ENCODE assay signal across 1 cellular context in the genomic region with DNA sequence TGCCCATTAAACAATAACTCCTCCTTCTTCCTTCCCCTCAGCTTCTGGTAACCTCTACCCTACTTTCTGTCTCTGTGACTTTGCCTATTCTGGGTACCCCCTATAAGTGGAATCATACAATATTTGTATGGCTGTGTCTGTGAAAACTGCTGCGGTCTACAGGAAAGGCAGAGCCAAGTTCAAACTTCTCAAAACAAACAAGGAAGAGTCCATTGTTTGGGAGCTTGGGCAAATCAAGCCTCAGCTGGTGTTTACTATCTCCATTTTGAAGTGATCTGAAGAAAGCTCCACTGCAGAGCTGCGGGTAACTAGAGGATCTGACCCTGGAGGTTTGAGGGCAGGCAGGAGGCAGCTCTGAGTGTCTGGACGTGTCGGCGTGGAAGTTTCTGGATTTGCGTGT.
TF ChIP-seq lines count a peak whose summit lies in the region.

No MANE protein-coding gene starts in this region.

TF ChIP-seq in HepG2, 621 proteins besides CTCF, POLR2A, EP300 and RAD21 (continued from another document):
- TF ChIP-seq, protein P1, sequence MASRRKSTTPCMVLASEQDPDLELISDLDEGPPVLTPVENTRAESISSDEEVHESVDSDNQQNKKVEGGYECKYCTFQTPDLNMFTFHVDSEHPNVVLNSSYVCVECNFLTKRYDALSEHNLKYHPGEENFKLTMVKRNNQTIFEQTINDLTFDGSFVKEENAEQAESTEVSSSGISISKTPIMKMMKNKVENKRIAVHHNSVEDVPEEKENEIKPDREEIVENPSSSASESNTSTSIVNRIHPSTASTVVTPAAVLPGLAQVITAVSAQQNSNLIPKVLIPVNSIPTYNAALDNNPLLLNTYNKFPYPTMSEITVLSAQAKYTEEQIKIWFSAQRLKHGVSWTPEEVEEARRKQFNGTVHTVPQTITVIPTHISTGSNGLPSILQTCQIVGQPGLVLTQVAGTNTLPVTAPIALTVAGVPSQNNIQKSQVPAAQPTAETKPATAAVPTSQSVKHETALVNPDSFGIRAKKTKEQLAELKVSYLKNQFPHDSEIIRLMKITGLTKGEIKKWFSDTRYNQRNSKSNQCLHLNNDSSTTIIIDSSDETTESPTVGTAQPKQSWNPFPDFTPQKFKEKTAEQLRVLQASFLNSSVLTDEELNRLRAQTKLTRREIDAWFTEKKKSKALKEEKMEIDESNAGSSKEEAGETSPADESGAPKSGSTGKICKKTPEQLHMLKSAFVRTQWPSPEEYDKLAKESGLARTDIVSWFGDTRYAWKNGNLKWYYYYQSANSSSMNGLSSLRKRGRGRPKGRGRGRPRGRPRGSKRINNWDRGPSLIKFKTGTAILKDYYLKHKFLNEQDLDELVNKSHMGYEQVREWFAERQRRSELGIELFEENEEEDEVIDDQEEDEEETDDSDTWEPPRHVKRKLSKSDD (CRISPR knock-in tag; IDR thresholded peaks at IDR 0.05; ENCODE audit: low read depth), result no peak
- TF ChIP-seq, protein P2, sequence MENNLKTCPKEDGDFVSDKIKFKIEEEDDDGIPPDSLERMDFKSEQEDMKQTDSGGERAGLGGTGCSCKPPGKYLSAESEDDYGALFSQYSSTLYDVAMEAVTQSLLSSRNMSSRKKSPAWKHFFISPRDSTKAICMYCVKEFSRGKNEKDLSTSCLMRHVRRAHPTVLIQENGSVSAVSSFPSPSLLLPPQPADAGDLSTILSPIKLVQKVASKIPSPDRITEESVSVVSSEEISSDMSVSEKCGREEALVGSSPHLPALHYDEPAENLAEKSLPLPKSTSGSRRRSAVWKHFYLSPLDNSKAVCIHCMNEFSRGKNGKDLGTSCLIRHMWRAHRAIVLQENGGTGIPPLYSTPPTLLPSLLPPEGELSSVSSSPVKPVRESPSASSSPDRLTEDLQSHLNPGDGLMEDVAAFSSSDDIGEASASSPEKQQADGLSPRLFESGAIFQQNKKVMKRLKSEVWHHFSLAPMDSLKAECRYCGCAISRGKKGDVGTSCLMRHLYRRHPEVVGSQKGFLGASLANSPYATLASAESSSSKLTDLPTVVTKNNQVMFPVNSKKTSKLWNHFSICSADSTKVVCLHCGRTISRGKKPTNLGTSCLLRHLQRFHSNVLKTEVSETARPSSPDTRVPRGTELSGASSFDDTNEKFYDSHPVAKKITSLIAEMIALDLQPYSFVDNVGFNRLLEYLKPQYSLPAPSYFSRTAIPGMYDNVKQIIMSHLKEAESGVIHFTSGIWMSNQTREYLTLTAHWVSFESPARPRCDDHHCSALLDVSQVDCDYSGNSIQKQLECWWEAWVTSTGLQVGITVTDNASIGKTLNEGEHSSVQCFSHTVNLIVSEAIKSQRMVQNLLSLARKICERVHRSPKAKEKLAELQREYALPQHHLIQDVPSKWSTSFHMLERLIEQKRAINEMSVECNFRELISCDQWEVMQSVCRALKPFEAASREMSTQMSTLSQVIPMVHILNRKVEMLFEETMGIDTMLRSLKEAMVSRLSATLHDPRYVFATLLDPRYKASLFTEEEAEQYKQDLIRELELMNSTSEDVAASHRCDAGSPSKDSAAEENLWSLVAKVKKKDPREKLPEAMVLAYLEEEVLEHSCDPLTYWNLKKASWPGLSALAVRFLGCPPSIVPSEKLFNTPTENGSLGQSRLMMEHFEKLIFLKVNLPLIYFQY (CRISPR knock-in tag; IDR thresholded peaks at IDR 0.05; ENCODE audit: borderline replicate concordance), result no peak
- no peak for TF ChIP-seq ZNF891 (CRISPR knock-in tag; IDR thresholded peaks at IDR 0.05)
- TF ChIP-seq FOXK1 (CRISPR knock-in tag; IDR thresholded peaks at IDR 0.05; ENCODE audit: borderline replicate concordance, low read depth), result 0 out of 2 replicates have a peak, but pooled peaks have one; percentile 10
- no peak for TF ChIP-seq ZNF766 (CRISPR knock-in tag; IDR thresholded peaks at IDR 0.05; ENCODE audit: borderline replicate concordance)
- TF ChIP-seq ZNF850 (CRISPR knock-in tag; conservative IDR thresholded peaks at IDR 0.05), result no peak
- TF ChIP-seq, protein P3, sequence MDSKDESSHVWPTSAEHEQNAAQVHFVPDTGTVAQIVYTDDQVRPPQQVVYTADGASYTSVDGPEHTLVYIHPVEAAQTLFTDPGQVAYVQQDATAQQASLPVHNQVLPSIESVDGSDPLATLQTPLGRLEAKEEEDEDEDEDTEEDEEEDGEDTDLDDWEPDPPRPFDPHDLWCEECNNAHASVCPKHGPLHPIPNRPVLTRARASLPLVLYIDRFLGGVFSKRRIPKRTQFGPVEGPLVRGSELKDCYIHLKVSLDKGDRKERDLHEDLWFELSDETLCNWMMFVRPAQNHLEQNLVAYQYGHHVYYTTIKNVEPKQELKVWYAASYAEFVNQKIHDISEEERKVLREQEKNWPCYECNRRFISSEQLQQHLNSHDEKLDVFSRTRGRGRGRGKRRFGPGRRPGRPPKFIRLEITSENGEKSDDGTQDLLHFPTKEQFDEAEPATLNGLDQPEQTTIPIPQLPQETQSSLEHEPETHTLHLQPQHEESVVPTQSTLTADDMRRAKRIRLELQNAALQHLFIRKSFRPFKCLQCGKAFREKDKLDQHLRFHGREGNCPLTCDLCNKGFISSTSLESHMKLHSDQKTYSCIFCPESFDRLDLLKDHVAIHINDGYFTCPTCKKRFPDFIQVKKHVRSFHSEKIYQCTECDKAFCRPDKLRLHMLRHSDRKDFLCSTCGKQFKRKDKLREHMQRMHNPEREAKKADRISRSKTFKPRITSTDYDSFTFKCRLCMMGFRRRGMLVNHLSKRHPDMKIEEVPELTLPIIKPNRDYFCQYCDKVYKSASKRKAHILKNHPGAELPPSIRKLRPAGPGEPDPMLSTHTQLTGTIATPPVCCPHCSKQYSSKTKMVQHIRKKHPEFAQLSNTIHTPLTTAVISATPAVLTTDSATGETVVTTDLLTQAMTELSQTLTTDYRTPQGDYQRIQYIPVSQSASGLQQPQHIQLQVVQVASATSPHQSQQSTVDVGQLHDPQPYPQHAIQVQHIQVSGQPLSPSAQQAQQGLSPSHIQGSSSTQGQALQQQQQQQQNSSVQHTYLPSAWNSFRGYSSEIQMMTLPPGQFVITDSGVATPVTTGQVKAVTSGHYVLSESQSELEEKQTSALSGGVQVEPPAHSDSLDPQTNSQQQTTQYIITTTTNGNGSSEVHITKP (CRISPR knock-in tag; IDR thresholded peaks at IDR 0.05; ENCODE audit: low read depth), result peak; percentile 69; the same call in 1 of the 2 replicates
- TF ChIP-seq, protein P4, sequence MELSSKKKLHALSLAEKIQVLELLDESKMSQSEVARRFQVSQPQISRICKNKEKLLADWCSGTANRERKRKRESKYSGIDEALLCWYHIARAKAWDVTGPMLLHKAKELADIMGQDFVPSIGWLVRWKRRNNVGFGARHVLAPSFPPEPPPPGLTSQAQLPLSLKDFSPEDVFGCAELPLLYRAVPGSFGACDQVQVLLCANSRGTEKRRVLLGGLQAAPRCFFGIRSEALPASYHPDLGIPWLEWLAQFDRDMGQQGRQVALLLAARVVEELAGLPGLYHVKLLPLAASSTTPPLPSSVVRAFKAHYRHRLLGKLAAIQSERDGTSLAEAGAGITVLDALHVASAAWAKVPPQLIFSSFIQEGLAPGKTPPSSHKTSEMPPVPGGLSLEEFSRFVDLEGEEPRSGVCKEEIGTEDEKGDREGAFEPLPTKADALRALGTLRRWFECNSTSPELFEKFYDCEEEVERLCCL (CRISPR knock-in tag; IDR thresholded peaks at IDR 0.05; ENCODE audit: borderline replicate concordance), result no peak
- TF ChIP-seq SOX13 (IDR thresholded peaks at IDR 0.05), result no peak
- TF ChIP-seq SOX13 (CRISPR knock-in tag; conservative IDR thresholded peaks at IDR 0.05 in 1 of 2, IDR thresholded peaks at IDR 0.05 in 1 of 2), result 0 out of 4 replicates have a peak, but pooled peaks of 1 of the 2 experiments have one; percentile 16
- TF ChIP-seq, protein P5, sequence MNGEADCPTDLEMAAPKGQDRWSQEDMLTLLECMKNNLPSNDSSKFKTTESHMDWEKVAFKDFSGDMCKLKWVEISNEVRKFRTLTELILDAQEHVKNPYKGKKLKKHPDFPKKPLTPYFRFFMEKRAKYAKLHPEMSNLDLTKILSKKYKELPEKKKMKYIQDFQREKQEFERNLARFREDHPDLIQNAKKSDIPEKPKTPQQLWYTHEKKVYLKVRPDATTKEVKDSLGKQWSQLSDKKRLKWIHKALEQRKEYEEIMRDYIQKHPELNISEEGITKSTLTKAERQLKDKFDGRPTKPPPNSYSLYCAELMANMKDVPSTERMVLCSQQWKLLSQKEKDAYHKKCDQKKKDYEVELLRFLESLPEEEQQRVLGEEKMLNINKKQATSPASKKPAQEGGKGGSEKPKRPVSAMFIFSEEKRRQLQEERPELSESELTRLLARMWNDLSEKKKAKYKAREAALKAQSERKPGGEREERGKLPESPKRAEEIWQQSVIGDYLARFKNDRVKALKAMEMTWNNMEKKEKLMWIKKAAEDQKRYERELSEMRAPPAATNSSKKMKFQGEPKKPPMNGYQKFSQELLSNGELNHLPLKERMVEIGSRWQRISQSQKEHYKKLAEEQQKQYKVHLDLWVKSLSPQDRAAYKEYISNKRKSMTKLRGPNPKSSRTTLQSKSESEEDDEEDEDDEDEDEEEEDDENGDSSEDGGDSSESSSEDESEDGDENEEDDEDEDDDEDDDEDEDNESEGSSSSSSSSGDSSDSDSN (CRISPR knock-in tag; IDR thresholded peaks at IDR 0.05), result no peak
- 0 out of 2 replicates have a peak, but pooled peaks have one; percentile 10 for TF ChIP-seq FOXA3 (CRISPR knock-in tag; IDR thresholded peaks at IDR 0.05)
- TF ChIP-seq, protein P6, sequence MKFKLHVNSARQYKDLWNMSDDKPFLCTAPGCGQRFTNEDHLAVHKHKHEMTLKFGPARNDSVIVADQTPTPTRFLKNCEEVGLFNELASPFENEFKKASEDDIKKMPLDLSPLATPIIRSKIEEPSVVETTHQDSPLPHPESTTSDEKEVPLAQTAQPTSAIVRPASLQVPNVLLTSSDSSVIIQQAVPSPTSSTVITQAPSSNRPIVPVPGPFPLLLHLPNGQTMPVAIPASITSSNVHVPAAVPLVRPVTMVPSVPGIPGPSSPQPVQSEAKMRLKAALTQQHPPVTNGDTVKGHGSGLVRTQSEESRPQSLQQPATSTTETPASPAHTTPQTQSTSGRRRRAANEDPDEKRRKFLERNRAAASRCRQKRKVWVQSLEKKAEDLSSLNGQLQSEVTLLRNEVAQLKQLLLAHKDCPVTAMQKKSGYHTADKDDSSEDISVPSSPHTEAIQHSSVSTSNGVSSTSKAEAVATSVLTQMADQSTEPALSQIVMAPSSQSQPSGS (CRISPR knock-in tag; IDR thresholded peaks at IDR 0.05), result no peak
- TF ChIP-seq NCOR1 (IDR thresholded peaks at IDR 0.05; ENCODE audit: borderline replicate concordance, low read length), result no peak
- TF ChIP-seq, protein P7, sequence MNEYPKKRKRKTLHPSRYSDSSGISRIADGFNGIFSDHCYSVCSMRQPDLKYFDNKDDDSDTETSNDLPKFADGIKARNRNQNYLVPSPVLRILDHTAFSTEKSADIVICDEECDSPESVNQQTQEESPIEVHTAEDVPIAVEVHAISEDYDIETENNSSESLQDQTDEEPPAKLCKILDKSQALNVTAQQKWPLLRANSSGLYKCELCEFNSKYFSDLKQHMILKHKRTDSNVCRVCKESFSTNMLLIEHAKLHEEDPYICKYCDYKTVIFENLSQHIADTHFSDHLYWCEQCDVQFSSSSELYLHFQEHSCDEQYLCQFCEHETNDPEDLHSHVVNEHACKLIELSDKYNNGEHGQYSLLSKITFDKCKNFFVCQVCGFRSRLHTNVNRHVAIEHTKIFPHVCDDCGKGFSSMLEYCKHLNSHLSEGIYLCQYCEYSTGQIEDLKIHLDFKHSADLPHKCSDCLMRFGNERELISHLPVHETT (CRISPR knock-in tag; conservative IDR thresholded peaks at IDR 0.05), result no peak
- no peak for TF ChIP-seq ZNF747 (CRISPR knock-in tag; IDR thresholded peaks at IDR 0.05; ENCODE audit: borderline replicate concordance)
- no peak for TF ChIP-seq ZFP36 (IDR thresholded peaks at IDR 0.05; ENCODE audit: borderline replicate concordance, low read depth, low read length, partially characterized antibody)
- no peak for TF ChIP-seq SSRP1 (CRISPR knock-in tag; IDR thresholded peaks at IDR 0.05)
- TF ChIP-seq ZNF225 (CRISPR knock-in tag; IDR thresholded peaks at IDR 0.05), result no peak
- TF ChIP-seq FLYWCH1 (CRISPR knock-in tag; IDR thresholded peaks at IDR 0.05), result no peak
